8 cellular contexts compared by ENCODE assay signal in genomic region chr17:77086433-77087010, GRCh38.
DNase-seq lines count a peak whose midpoint lies in the region; ATAC-seq and TF ChIP-seq lines count a peak whose summit lies in the region.

No MANE protein-coding gene starts in this region.

- peak; percentile 96 for TF ChIP-seq CTCF in C4-2B (conservative IDR thresholded peaks at IDR 0.05)

- ATAC-seq in GM19455 (IDR thresholded peaks at IDR 0.05; ENCODE audit: unreplicated experiment) = no peak

- no peaks in the 10 kb centered on the region for H3K9me3 ChIP-seq in HAP-1

- peaks cover 8% of the 10 kb centered on the region for H3K4me1 ChIP-seq in HAP-1

- H3K4me3 ChIP-seq in HAP-1 = no peak overlapping the region

- DNase-seq in HAP-1 (ENCODE audit: low spot score in 2 of 2) = peak; percentile 65 to 95
- DNase-seq in NCI-H446 (lab: John Stamatoyannopoulos, UW) = peak; percentile 42 to 79
- peak; percentile 79 to 82 for DNase-seq in activated CD4-positive, alpha-beta T cell treated with anti-CD3 and anti-CD28 coated beads for 24 hours (ENCODE audit: low read depth in 2 of 2)
- DNase-seq in cerebellar cortex (ENCODE audit: low spot score) = peak; percentile 94
- DNase-seq in left kidney (ENCODE audit: low read depth, low spot score) = peak; percentile 90
- DNase-seq in stimulated activated CD4-positive, alpha-beta T cell treated with anti-CD3 and anti-CD28 coated beads, Interleukin-4, amount 100 ng/mL, for 1 hour = peak; percentile 83

- H3K27ac ChIP-seq in C4-2B = no peak overlapping the region

- H3K36me3 ChIP-seq in HAP-1 (replicated peaks) = peaks cover 14% of the 10 kb centered on the region

- no peaks in the 10 kb centered on the region for H3K27me3 ChIP-seq in HAP-1 (ENCODE audit: low read depth)

- in situ Hi-C loops in HAP-1 (cut with MboI; ENCODE audit: low sequenced_read_pairs) = loop anchor here (5.0 kb wide), 1 partner anchor 161 kb away; no protein-coding TSS in a partner anchor
